ENCODE assay signal across 2 cellular contexts in genomic region chr5:176538505-176538806, GRCh38.
TF ChIP-seq lines count a peak whose summit lies in the region.

No MANE protein-coding gene starts in this region.

TF ChIP-seq in HCT116, 20 proteins besides CTCF, POLR2A, EP300 and RAD21 (continued from another document):
- no peak for TF ChIP-seq POLR2AphosphoS5 (IDR thresholded peaks at IDR 0.05; ENCODE audit: low read depth, low read length)
- no peak for TF ChIP-seq TCF7L2 (IDR thresholded peaks at IDR 0.05; ENCODE audit: borderline replicate concordance, extremely low read depth, insufficient read depth, insufficient read length)
- no peak for TF ChIP-seq ZBTB33 (IDR thresholded peaks at IDR 0.05; ENCODE audit: extremely low read depth, insufficient replicate concordance, low read length)
- no peak for TF ChIP-seq SRF (IDR thresholded peaks at IDR 0.05; ENCODE audit: low read depth)
- no peak for TF ChIP-seq JUND (IDR thresholded peaks at IDR 0.05)
- TF ChIP-seq REST (IDR thresholded peaks at IDR 0.05; ENCODE audit: low read depth) = no peak
- TF ChIP-seq EZH2 (IDR thresholded peaks at IDR 0.05) = no peak
- TF ChIP-seq EGR1 (IDR thresholded peaks at IDR 0.05; ENCODE audit: low read depth) = no peak
- TF ChIP-seq ATF3 (IDR thresholded peaks at IDR 0.05) = no peak
- TF ChIP-seq ELF1 (IDR thresholded peaks at IDR 0.05; ENCODE audit: borderline replicate concordance, low read depth) = no peak
- TF ChIP-seq SP1 (IDR thresholded peaks at IDR 0.05; ENCODE audit: low read depth) = no peak

TF ChIP-seq in endothelial cell of umbilical vein, 7 proteins besides CTCF, POLR2A, EP300 and RAD21 (continued from another document):
- no peak for TF ChIP-seq MAX (IDR thresholded peaks at IDR 0.05; ENCODE audit: insufficient read depth, insufficient read length)
- no peak for TF ChIP-seq MYC (IDR thresholded peaks at IDR 0.05; ENCODE audit: low read depth, low read length)
